ENCODE assay signal across 1 cellular context in genomic region chr21:44408226-44408625, GRCh38.
TF ChIP-seq lines count a peak whose summit lies in the region.

No MANE protein-coding gene starts in this region.

TF ChIP-seq in SK-N-SH, 30 proteins besides CTCF, POLR2A, EP300 and RAD21 (continued from another document):
- TF ChIP-seq GABPA (IDR thresholded peaks at IDR 0.05; ENCODE audit: low read depth) = no peak
- no peak for TF ChIP-seq SIN3A (IDR thresholded peaks at IDR 0.05; ENCODE audit: borderline replicate concordance, low read depth, low read length)
- no peak for TF ChIP-seq SMC3 (IDR thresholded peaks at IDR 0.05; ENCODE audit: low read depth, low read length)
- no peak for TF ChIP-seq MEF2A (IDR thresholded peaks at IDR 0.05; ENCODE audit: borderline replicate concordance, low read depth)
- TF ChIP-seq FOSL2 (IDR thresholded peaks at IDR 0.05; ENCODE audit: borderline replicate concordance, low read depth) = no peak
- no peak for TF ChIP-seq TAF1 (IDR thresholded peaks at IDR 0.05; ENCODE audit: borderline replicate concordance, low read depth, low read length)
- no peak for TF ChIP-seq MAX (IDR thresholded peaks at IDR 0.05; ENCODE audit: low read depth)
- no peak for TF ChIP-seq IRF3 (IDR thresholded peaks at IDR 0.05; ENCODE audit: low read depth, low read length)
- no peak for TF ChIP-seq FOXJ3 (CRISPR knock-in tag; IDR thresholded peaks at IDR 0.05)
- TF ChIP-seq REST (IDR thresholded peaks at IDR 0.05; ENCODE audit: low read depth, low read length) = no peak
- no peak for TF ChIP-seq TEAD4 (IDR thresholded peaks at IDR 0.05; ENCODE audit: borderline replicate concordance, insufficient read depth)
- no peak for TF ChIP-seq JUND (IDR thresholded peaks at IDR 0.05)
